8 cellular contexts compared by ENCODE assay signal in the genomic region with DNA sequence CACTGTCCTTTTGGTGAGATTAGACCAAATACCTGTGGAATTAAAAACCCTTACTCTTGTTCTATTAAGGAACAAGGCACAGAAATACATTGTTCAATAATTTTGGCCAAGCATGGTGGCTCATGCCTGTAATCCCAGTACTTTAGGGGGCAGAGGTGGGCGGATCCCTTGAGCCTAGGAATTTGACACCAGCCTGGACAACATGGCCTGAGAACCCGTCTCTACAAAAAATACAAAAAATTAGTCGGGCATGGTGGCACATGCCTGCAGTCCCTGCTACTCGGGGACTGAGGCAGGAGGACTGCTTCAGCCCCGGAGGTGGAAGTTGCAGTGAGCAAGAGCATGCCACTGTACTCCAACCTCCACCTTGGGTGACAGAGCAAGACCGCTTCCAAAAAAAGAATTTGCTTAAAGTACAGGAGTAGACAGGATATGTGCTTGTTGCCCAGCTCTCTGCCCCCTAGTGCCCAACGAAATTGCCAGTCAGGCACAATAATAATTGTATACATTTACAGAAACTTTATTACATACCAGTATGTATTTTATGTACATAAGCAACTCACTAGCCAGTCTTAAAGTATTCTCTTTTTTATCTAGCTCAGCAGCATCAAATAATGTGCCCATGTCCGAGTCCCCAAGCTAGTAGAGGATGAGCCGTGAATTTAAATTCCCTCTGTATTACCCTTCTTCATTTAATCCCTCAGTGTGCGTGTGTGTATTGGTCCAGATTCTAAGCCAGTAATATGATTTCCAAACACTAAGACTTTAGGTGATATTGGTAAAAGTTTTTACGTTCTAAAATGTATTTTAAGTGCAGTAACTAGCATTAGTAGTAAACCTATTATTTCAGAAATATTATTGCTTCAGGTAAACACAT. TPM values are rescaled to one million over a fixed set of nuclear protein-coding genes. Genes with fewer than 3 reads are reported as not detected.
A peak's percentile ranks its signal among the peaks of the same experiment; 100 is the strongest.
DNase-seq lines count a peak whose midpoint lies in the region; ATAC-seq and TF ChIP-seq lines count a peak whose summit lies in the region.

No MANE protein-coding gene starts in this region.

- H3K9me3 ChIP-seq in ectodermal cell (ENCODE audit: control insufficient read depth, low read length): no peaks in the 10 kb centered on the region

- 83 to 89% methylated on average over 8 to 11 of the region's 11 CpGs for WGBS in ectodermal cell, 2 experiments

- CTCF ChIA-PET in RWPE1 (lab: Yijun Ruan, JAX): interaction anchor here (0.6 kb wide), 1 partner anchor 24 kb away, joined by 3 read pairs; a partner anchor contains a TSS

- no peaks in the 10 kb centered on the region for H3K4me1 ChIP-seq in ectodermal cell (ENCODE audit: control insufficient read depth, insufficient read depth, low read length)

- H3K27ac ChIP-seq in RWPE1 (peak overlapping the region; percentile 91), ectodermal cell (ENCODE audit: insufficient read depth, low read depth, low read length, poor library complexity, severe bottlenecking) (no peak overlapping the region)

- DNase-seq in activated T-cell treated with anti-CD3 and anti-CD28 coated beads, Interleukin-2, amount 50 U/mL, for 1 hour: peak; percentile 18
- no peak for DNase-seq in activated T-cell treated with anti-CD3 and anti-CD28 coated beads for 4 hours
- DNase-seq in RWPE1 (ENCODE audit: low spot score): peak; percentile 31
- DNase-seq in myocyte (ENCODE audit: low read depth): peak; percentile 7
- no peak for DNase-seq in GM19240 (ENCODE audit: insufficient read length, low spot score)
- DNase-seq in HK-2 (ENCODE audit: unreplicated experiment): no peak

- no peak for ATAC-seq in GM18861 (IDR thresholded peaks at IDR 0.05; ENCODE audit: unreplicated experiment)

- H3K36me3 ChIP-seq in ectodermal cell (ENCODE audit: control insufficient read depth, insufficient read depth, low read length): peaks cover 23% of the 10 kb centered on the region

- peak; percentile 64 for TF ChIP-seq CTCF in RWPE1 (conservative IDR thresholded peaks at IDR 0.05; ENCODE audit: low read depth)

- POLR2A ChIA-PET in RWPE1 (lab: Yijun Ruan, JAX; ENCODE audit: low non-redundant PET): no interaction called here

- H3K27me3 ChIP-seq in ectodermal cell (ENCODE audit: control insufficient read depth, insufficient read depth, low read length, poor library complexity, severe bottlenecking): no peaks in the 10 kb centered on the region

- H3K4me3 ChIP-seq in ectodermal cell (ENCODE audit: insufficient read depth, low read depth, low read length): peak overlapping the region; percentile 92

RNA-seq across cellular contexts. Expression of a gene that starts 1.4 kb away (rescaled TPM):
- 59.8 TPM for polyA plus RNA-seq in ectodermal cell (2013, experiment 1 of 4)
- polyA plus RNA-seq in ectodermal cell (2013, experiment 2 of 4): 62.1 TPM
- 48.8 TPM for polyA plus RNA-seq in ectodermal cell (2013, experiment 3 of 4)
- 54.0 TPM for polyA plus RNA-seq in ectodermal cell (2013, experiment 4 of 4)
- total RNA-seq in myocyte: 41.0 and 50.5 TPM in 2 replicates
- polyA plus RNA-seq in myocyte (2012): 12.6 TPM

RNA-seq across cellular contexts. Expression of a gene that starts 23.6 kb away (rescaled TPM):
- polyA plus RNA-seq in ectodermal cell (2013, experiment 1 of 4): 4.7 TPM
- 6.0 TPM for polyA plus RNA-seq in ectodermal cell (2013, experiment 2 of 4)
- polyA plus RNA-seq in ectodermal cell (2013, experiment 3 of 4): 3.6 TPM
- 4.2 TPM for polyA plus RNA-seq in ectodermal cell (2013, experiment 4 of 4)
- total RNA-seq in myocyte: not detected in 2 replicates
- polyA plus RNA-seq in myocyte (2012): 0.16 TPM

RNA-seq across cellular contexts. Expression of a gene that starts 42.8 kb away (rescaled TPM):
- polyA plus RNA-seq in ectodermal cell (2013, experiment 1 of 4): not detected
- not detected for polyA plus RNA-seq in ectodermal cell (2013, experiment 2 of 4)
- not detected for polyA plus RNA-seq in ectodermal cell (2013, experiment 3 of 4)
- not detected for polyA plus RNA-seq in ectodermal cell (2013, experiment 4 of 4)
- not detected in 2 replicates for total RNA-seq in myocyte
- not detected for polyA plus RNA-seq in myocyte (2012)

Comparison
In these comparisons a context has a peak if more than half of its experiments do, and no peak if none do; other contexts are left out.
1. DNase-seq: peak in activated T-cell treated with anti-CD3 and anti-CD28 coated beads, Interleukin-2, amount 50 U/mL, for 1 hour (single experiment), RWPE1 (single experiment) and myocyte (single experiment); none in activated T-cell treated with anti-CD3 and anti-CD28 coated beads for 4 hours (single experiment), GM19240 (single experiment) and HK-2 (single experiment).